Comparison of ENCODE assay signal across 1 cellular context in genomic region chr10:119003572-119004289, GRCh38.
TF ChIP-seq lines count a peak whose summit lies in the region.

No MANE protein-coding gene starts in this region.

TF ChIP-seq in WTC11, 78 proteins besides CTCF, POLR2A, EP300 and RAD21 (continued from another document):
- TF ChIP-seq ATF2 (CRISPR knock-in tag; IDR thresholded peaks at IDR 0.05; ENCODE audit: borderline replicate concordance, low read depth) (no peak), ETV6 (CRISPR knock-in tag; IDR thresholded peaks at IDR 0.05) (no peak), HMGXB4 (CRISPR knock-in tag; IDR thresholded peaks at IDR 0.05) (no peak), ELF4 (CRISPR knock-in tag; IDR thresholded peaks at IDR 0.05; ENCODE audit: low read depth) (no peak), ZNF512 (CRISPR knock-in tag; IDR thresholded peaks at IDR 0.05; ENCODE audit: borderline replicate concordance) (no peak), ZNF423 (CRISPR knock-in tag; IDR thresholded peaks at IDR 0.05) (no peak)
